In genomic region chr5:95924720-95925119, GRCh38 we compare ENCODE assay signal across 10 cellular contexts. TPM values are rescaled to one million over a fixed set of nuclear protein-coding genes. Genes with fewer than 3 reads are reported as not detected.
DNase-seq lines count a peak whose midpoint lies in the region; ATAC-seq and TF ChIP-seq lines count a peak whose summit lies in the region.
"Had no signal": no experiment of that assay in that cellular context is flagged by ENCODE, and none has a peak within 500 bp of the region (broad histone marks: within the 10 kb centered on the region; RNA-seq: fewer than 3 reads in every experiment).

No MANE protein-coding gene starts in this region.

- no peaks in the 10 kb centered on the region for H3K36me3 ChIP-seq in right lobe of liver

- DNase-seq in DMS53 (lab: John Stamatoyannopoulos, UW) (peak; percentile 82), SHP77 treated with DMSO at 0.1 percent for 48 hours (lab: John Stamatoyannopoulos, UW) (peak; percentile 83), right lobe of liver (peak in 1 of 3 donors; percentile 61), COLO668 (lab: John Stamatoyannopoulos, UW; ENCODE audit: unreplicated experiment) (no peak), HK-2 (ENCODE audit: unreplicated experiment) (no peak)
- no peak for DNase-seq in stimulated activated CD4-positive, alpha-beta T cell treated with anti-CD3 and anti-CD28 coated beads, Interleukin-1b, Interleukin-23, amount 100 ng/mL, for 48 hours
- DNase-seq: activated CD4-positive, CD25-positive, alpha-beta regulatory T cell; NCI-H2029 had no signal

- ATAC-seq in HG02798 (IDR thresholded peaks at IDR 0.05; ENCODE audit: poor library complexity, unreplicated experiment): peak; percentile 20
- ATAC-seq in right lobe of liver: peak; percentile 81 to 94 (median 90)
- no peak for ATAC-seq in SK-N-SH treated with all-trans-retinoic acid at 6 μM for 48 hours

- no peak overlapping the region for H3K4me3 ChIP-seq in right lobe of liver

- intact Hi-C loops in right lobe of liver (cut with DNase I): no loop called here

- TF ChIP-seq POLR2A in right lobe of liver (IDR thresholded peaks at IDR 0.05): no peak

- no peaks in the 10 kb centered on the region for H3K27me3 ChIP-seq in right lobe of liver

- peaks cover 0 to 48% (median 22%) of the 10 kb centered on the region in 4 donors for H3K4me1 ChIP-seq in right lobe of liver

- 23% methylated on average over 3 of the region's 3 CpGs for WGBS in right lobe of liver (ENCODE audit: insufficient coverage, low coverage, low lambda C conversion rate, missing lambda C conversion rate)

- no peak for TF ChIP-seq CTCF in right lobe of liver (IDR thresholded peaks at IDR 0.05)

- H3K9me3 ChIP-seq in right lobe of liver: no peaks in the 10 kb centered on the region

- peak overlapping the region in 2 of 3 donors; percentile 0 to 47 for H3K27ac ChIP-seq in right lobe of liver

TF ChIP-seq in SK-N-SH treated with all-trans-retinoic acid at 6 μM for 48 hours, 23 proteins besides CTCF, POLR2A, EP300 and RAD21:
- no peak for TF ChIP-seq ARNTL (CRISPR knock-in tag; IDR thresholded peaks at IDR 0.05; ENCODE audit: borderline replicate concordance, low read depth)
- no peak for TF ChIP-seq ISL1 (CRISPR knock-in tag; IDR thresholded peaks at IDR 0.05)
- no peak for TF ChIP-seq ZC3H10 (CRISPR knock-in tag; IDR thresholded peaks at IDR 0.05)
- no peak for TF ChIP-seq OSR1 (CRISPR knock-in tag; IDR thresholded peaks at IDR 0.05)
- TF ChIP-seq, protein P1, sequence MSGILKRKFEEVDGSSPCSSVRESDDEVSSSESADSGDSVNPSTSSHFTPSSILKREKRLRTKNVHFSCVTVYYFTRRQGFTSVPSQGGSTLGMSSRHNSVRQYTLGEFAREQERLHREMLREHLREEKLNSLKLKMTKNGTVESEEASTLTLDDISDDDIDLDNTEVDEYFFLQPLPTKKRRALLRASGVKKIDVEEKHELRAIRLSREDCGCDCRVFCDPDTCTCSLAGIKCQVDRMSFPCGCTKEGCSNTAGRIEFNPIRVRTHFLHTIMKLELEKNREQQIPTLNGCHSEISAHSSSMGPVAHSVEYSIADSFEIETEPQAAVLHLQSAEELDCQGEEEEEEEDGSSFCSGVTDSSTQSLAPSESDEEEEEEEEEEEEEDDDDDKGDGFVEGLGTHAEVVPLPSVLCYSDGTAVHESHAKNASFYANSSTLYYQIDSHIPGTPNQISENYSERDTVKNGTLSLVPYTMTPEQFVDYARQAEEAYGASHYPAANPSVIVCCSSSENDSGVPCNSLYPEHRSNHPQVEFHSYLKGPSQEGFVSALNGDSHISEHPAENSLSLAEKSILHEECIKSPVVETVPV (CRISPR knock-in tag; IDR thresholded peaks at IDR 0.05): no peak
- no peak for TF ChIP-seq ZNF8 (CRISPR knock-in tag; IDR thresholded peaks at IDR 0.05)
- no peak for TF ChIP-seq ZFP30 (CRISPR knock-in tag; IDR thresholded peaks at IDR 0.05)
- TF ChIP-seq PPARA (CRISPR knock-in tag; IDR thresholded peaks at IDR 0.05; ENCODE audit: borderline replicate concordance): no peak
TF ChIP-seq in SK-N-SH treated with all-trans-retinoic acid at 6 μM for 48 hours: peak in this region for 0.

RNA-seq across cellular contexts. Expression of gene ELL2, which starts 36.9 kb away (rescaled TPM):
- total RNA-seq in right lobe of liver: 10 to 100 TPM; 74.3 to 96.4 (median 84.5) TPM

Comparison
In these comparisons a context has a peak if more than half of its experiments do, and no peak if none do; other contexts are left out.
1. DNase-seq: peak in DMS53 (single experiment) and SHP77 treated with DMSO at 0.1 percent for 48 hours (single experiment); none in stimulated activated CD4-positive, alpha-beta T cell treated with anti-CD3 and anti-CD28 coated beads, Interleukin-1b, Interleukin-23, amount 100 ng/mL, for 48 hours (single experiment), COLO668 (single experiment) and HK-2 (single experiment).